ENCODE assay signal across 15 cellular contexts in genomic region chr7:28477041-28477442, GRCh38.
DNase-seq lines count a peak whose midpoint lies in the region; ATAC-seq and TF ChIP-seq lines count a peak whose summit lies in the region.
"Had no signal": no experiment of that assay in that cellular context is flagged by ENCODE, and none has a peak within 500 bp of the region (broad histone marks: within the 10 kb centered on the region; RNA-seq: fewer than 3 reads in every experiment).

No MANE protein-coding gene starts in this region.

- H3K27me3 ChIP-seq in Caco-2 (replicated peaks; ENCODE audit: control insufficient read depth, insufficient read depth, low read length), result no peaks in the 10 kb centered on the region
- H3K27me3 ChIP-seq in esophagus muscularis mucosa, result no peaks in the 10 kb centered on the region
- no peaks in the 10 kb centered on the region for H3K27me3 ChIP-seq in upper lobe of right lung

- no peaks in the 10 kb centered on the region for H3K36me3 ChIP-seq in Caco-2 (ENCODE audit: control insufficient read depth, insufficient read depth, low read length)
- H3K36me3 ChIP-seq in esophagus muscularis mucosa, result no peaks in the 10 kb centered on the region
- H3K36me3 ChIP-seq in upper lobe of right lung, result no peaks in the 10 kb centered on the region

- H3K36me3 Mint-ChIP-seq in Caco-2 (ENCODE audit: insufficient read depth, unreplicated experiment), result peaks cover 7% of the 10 kb centered on the region
- no peaks in the 10 kb centered on the region for H3K36me3 Mint-ChIP-seq in natural killer cell treated with Interleukin-12 subunit alpha and Interleukin-12 subunit beta and Interleukin-15 and Interleukin-18, amount 100 ng/mL, for 72 hours
- H3K36me3 Mint-ChIP-seq: CD8-positive, alpha-beta T cell had no signal

- ATAC-seq in upper lobe of right lung, result peak; percentile 51
- no peak for ATAC-seq in natural killer cell treated with Interleukin-12 subunit alpha and Interleukin-12 subunit beta and Interleukin-15 and Interleukin-18, amount 100 ng/mL, for 72 hours
- ATAC-seq: CD8-positive, alpha-beta T cell; HCT116 had no signal

- no peak for DNase-seq in Caco-2
- DNase-seq in NCI-H69 (lab: John Stamatoyannopoulos, UW), result peak; percentile 61
- DNase-seq in esophagus muscularis mucosa (ENCODE audit: extremely low spot score), result peak; percentile 79
- no peak for DNase-seq in upper lobe of right lung
- no peak for DNase-seq in OCI-M2 (lab: John Stamatoyannopoulos, UW; ENCODE audit: unreplicated experiment)
- no peak for DNase-seq in natural killer cell treated with Interleukin-12 subunit alpha and Interleukin-12 subunit beta and Interleukin-15 and Interleukin-18, amount 100 ng/mL, for 72 hours (ENCODE audit: low spot score)
- DNase-seq in NCI-H146 treated with DMSO at 0.1 percent for 48 hours (lab: John Stamatoyannopoulos, UW; ENCODE audit: unreplicated experiment), result no peak
- DNase-seq: C1 segment of cervical spinal cord; CD8-positive, alpha-beta T cell; DMS53; GF-D8; GM23248 had no signal

- TF ChIP-seq EP300 in esophagus muscularis mucosa (IDR thresholded peaks at IDR 0.05), result no peak

- no peaks in the 10 kb centered on the region for H3K9me3 ChIP-seq in Caco-2
- H3K9me3 ChIP-seq in esophagus muscularis mucosa, result no peaks in the 10 kb centered on the region
- no peaks in the 10 kb centered on the region for H3K9me3 ChIP-seq in upper lobe of right lung

- H3K4me3 Mint-ChIP-seq in Caco-2 (ENCODE audit: unreplicated experiment), result no peak overlapping the region
- no peak overlapping the region for H3K4me3 Mint-ChIP-seq in natural killer cell treated with Interleukin-12 subunit alpha and Interleukin-12 subunit beta and Interleukin-15 and Interleukin-18, amount 100 ng/mL, for 72 hours
- H3K4me3 Mint-ChIP-seq: B cell; CD8-positive, alpha-beta T cell; IgD-negative memory B cell had no signal

- no peaks in the 10 kb centered on the region for H3K9me3 Mint-ChIP-seq in Caco-2 (ENCODE audit: unreplicated experiment)
- no peaks in the 10 kb centered on the region for H3K9me3 Mint-ChIP-seq in natural killer cell treated with Interleukin-12 subunit alpha and Interleukin-12 subunit beta and Interleukin-15 and Interleukin-18, amount 100 ng/mL, for 72 hours
- H3K9me3 Mint-ChIP-seq: CD8-positive, alpha-beta T cell had no signal

- H3K4me1 Mint-ChIP-seq in Caco-2 (ENCODE audit: low read depth, unreplicated experiment), result peaks cover 36% of the 10 kb centered on the region
- peaks cover 3 to 14% of the 10 kb centered on the region in 2 donors for H3K4me1 Mint-ChIP-seq in natural killer cell treated with Interleukin-12 subunit alpha and Interleukin-12 subunit beta and Interleukin-15 and Interleukin-18, amount 100 ng/mL, for 72 hours (ENCODE audit: low read depth in 2 of 2)

- H3K4me3 ChIP-seq in Caco-2 (ENCODE audit: low read depth, low read length) (no peak overlapping the region), esophagus muscularis mucosa (no peak overlapping the region), upper lobe of right lung (no peak overlapping the region)
- H3K4me3 ChIP-seq: GM23248 had no signal

- TF ChIP-seq CTCF in Caco-2 (IDR thresholded peaks at IDR 0.05; ENCODE audit: insufficient read depth in 1 of 2, low read depth in 1 of 2, low read length in 1 of 2, severe bottlenecking in 1 of 2, unreplicated experiment in 1 of 2), result no peak
- no peak for TF ChIP-seq CTCF in esophagus muscularis mucosa (IDR thresholded peaks at IDR 0.05)
- no peak for TF ChIP-seq CTCF in upper lobe of right lung (IDR thresholded peaks at IDR 0.05)

- intact Hi-C loops in Caco-2 (cut with micrococcal nuclease; ENCODE audit: unreplicated experiment), result loop anchor here (10.0 kb wide), 1 partner anchor 58 kb away; no protein-coding TSS in a partner anchor
- intact Hi-C loops in esophagus muscularis mucosa (cut with DNase I), result no loop called here
- intact Hi-C loops in upper lobe of right lung (cut with DNase I), result no loop called here

- H3K27ac ChIP-seq in esophagus muscularis mucosa (replicated peaks in 1 of 4) (no peak overlapping the region), upper lobe of right lung (no peak overlapping the region)
- H3K27ac ChIP-seq: GM23248 had no signal

- POLR2A ChIA-PET in Caco-2 (lab: Charles Lee), result no interaction called here

- CTCF ChIA-PET in Caco-2 (lab: Charles Lee), result no interaction called here

- 84% methylated on average over 3 of the region's 3 CpGs for WGBS in esophagus muscularis mucosa

- H3K27ac Mint-ChIP-seq in Caco-2 (ENCODE audit: unreplicated experiment), result peak overlapping the region; percentile 58
- H3K27ac Mint-ChIP-seq in natural killer cell treated with Interleukin-12 subunit alpha and Interleukin-12 subunit beta and Interleukin-15 and Interleukin-18, amount 100 ng/mL, for 72 hours, result no peak overlapping the region
- H3K27ac Mint-ChIP-seq: B cell; CD8-positive, alpha-beta T cell; IgD-negative memory B cell had no signal

- peaks cover 47% of the 10 kb centered on the region for H3K4me1 ChIP-seq in Caco-2
- peaks cover 0 to 24% (median 18%) of the 10 kb centered on the region in 4 donors for H3K4me1 ChIP-seq in esophagus muscularis mucosa
- no peaks in the 10 kb centered on the region for H3K4me1 ChIP-seq in upper lobe of right lung

- no peak for TF ChIP-seq POLR2A in esophagus muscularis mucosa (IDR thresholded peaks at IDR 0.05; ENCODE audit: low read depth)

- no TSS peak for BruUV-seq in Caco-2 (replicated peaks; lab: Mats Ljungman, UMichigan)

- H3K27me3 Mint-ChIP-seq in Caco-2 (ENCODE audit: insufficient read depth, unreplicated experiment), result no peaks in the 10 kb centered on the region
- peaks cover 25 to 51% of the 10 kb centered on the region in 2 donors for H3K27me3 Mint-ChIP-seq in natural killer cell treated with Interleukin-12 subunit alpha and Interleukin-12 subunit beta and Interleukin-15 and Interleukin-18, amount 100 ng/mL, for 72 hours

Comparison
In these comparisons a context has a peak if more than half of its experiments do, and no peak if none do; other contexts are left out.
1. DNase-seq: peak in NCI-H69 (single experiment) and esophagus muscularis mucosa (single experiment); none in Caco-2 (0 of 2), upper lobe of right lung (single experiment), OCI-M2 (single experiment), natural killer cell treated with Interleukin-12 subunit alpha and Interleukin-12 subunit beta and Interleukin-15 and Interleukin-18, amount 100 ng/mL, for 72 hours (single experiment) and NCI-H146 treated with DMSO at 0.1 percent for 48 hours (single experiment).